ENCODE assay signal across 36 cellular contexts in the genomic region with DNA sequence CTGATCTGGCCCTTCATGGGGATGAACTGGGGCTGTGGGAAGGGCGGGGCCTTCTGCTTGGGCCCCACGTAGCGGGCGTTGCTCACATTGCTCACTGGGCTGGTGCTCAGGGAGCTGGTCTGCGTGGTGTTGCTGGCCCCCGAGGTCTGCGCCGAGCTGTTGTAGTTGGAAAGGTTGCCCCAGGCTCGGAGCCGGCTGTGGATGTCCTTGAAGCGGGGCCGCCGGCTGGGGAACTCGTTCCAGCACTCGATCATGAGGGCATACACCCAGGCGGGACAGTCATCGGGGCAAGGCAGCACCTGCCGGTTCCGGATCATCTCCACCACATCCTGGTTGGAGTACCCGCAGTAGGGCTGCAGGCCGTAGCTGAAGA.
"Had no signal": no experiment of that assay in that cellular context is flagged by ENCODE, and none has a peak within 500 bp of the region (broad histone marks: within the 10 kb centered on the region; RNA-seq: fewer than 3 reads in every experiment).

No MANE protein-coding gene starts in this region.

- H3K27ac ChIP-seq: adrenal gland, ascending aorta, cardiac muscle cell, VCaP had no signal

- H3K4me3 Mint-ChIP-seq: activated B cell treated with CpG ODN at 0.5 μM for 24 hours; activated CD4-positive, alpha-beta memory T cell treated with anti-CD3 and anti-CD28 coated beads for 36 hours; activated CD4-positive, alpha-beta T cell treated with anti-CD3 and anti-CD28 coated beads, Interleukin-2, amount 10 ng/mL, durations not matched to agents 24 days and 14 days; activated CD8-positive, alpha-beta memory T cell treated with anti-CD3 and anti-CD28 coated beads, Interleukin-2, amount 10 ng/mL, durations not matched to agents 7 days and 5 days; activated CD8-positive, alpha-beta T cell treated with anti-CD3 and anti-CD28 coated beads for 36 hours; activated naive CD4-positive, alpha-beta T cell treated with anti-CD3 and anti-CD28 coated beads for 36 hours; activated naive CD8-positive, alpha-beta T cell treated with anti-CD3 and anti-CD28 coated beads for 36 hours; activated T-cell treated with anti-CD3 and anti-CD28 coated beads, Interleukin-2, amount 50 U/mL, for 4 hours; activated T-cell treated with anti-CD3 and anti-CD28 coated beads, Interleukin-2, amount 50 U/mL, for 72 hours; activated T-helper 1 cell treated with anti-CD3 and anti-CD28 coated beads, Interleukin-12 subunit alpha, Interleukin-12 subunit beta, Interleukin-2, Interleukin-4 antibody, amounts not matched to agents 30 ng/mL and 10 ng/mL and 1 ng/mL, durations not matched to agents 14 hours and 24 hours and 36 hours; activated T-helper 17 cell treated with anti-CD3 and anti-CD28 coated beads, Interleukin-2, amount 50 U/mL, for 72 hours; brain; central memory CD8-positive, alpha-beta T cell; T-helper 1 cell treated with Interleukin-12 subunit alpha and Interleukin-12 subunit beta and Interleukin-4 antibody, amounts not matched to agents 30 μg/mL and 1 μg/mL, for 36 hours; T-helper 2 cell treated with Interferon-gamma antibody and Interleukin-4, amounts not matched to agents 5 μg/mL and 100 μg/mL, for 36 hours had no signal

- H3K4me3 ChIP-seq: adrenal gland, ascending aorta, cardiac muscle cell had no signal

- ATAC-seq: activated CD8-positive, alpha-beta memory T cell treated with anti-CD3 and anti-CD28 coated beads, Interleukin-2, amount 10 ng/mL, durations not matched to agents 7 days and 5 days; activated CD8-positive, alpha-beta T cell treated with anti-CD3 and anti-CD28 coated beads for 36 hours; activated naive CD4-positive, alpha-beta T cell treated with anti-CD3 and anti-CD28 coated beads, Interleukin-2, amount 50 U/mL, for 72 hours; activated T-cell treated with anti-CD3 and anti-CD28 coated beads, Interleukin-2, amount 50 U/mL, for 4 hours; activated T-cell treated with anti-CD3 and anti-CD28 coated beads, Interleukin-2, amount 50 U/mL, for 72 hours; activated T-helper 17 cell treated with anti-CD3 and anti-CD28 coated beads, Interleukin-2, amount 50 U/mL, for 72 hours had no signal

- H3K4me1 ChIP-seq: adrenal gland, ascending aorta had no signal

- H3K4me1 Mint-ChIP-seq: activated CD4-positive, alpha-beta T cell treated with anti-CD3 and anti-CD28 coated beads, Interleukin-2, amount 10 ng/mL, durations not matched to agents 24 days and 14 days; central memory CD8-positive, alpha-beta T cell had no signal

- DNase-seq: activated B cell treated with CpG ODN at 0.5 μM for 24 hours; activated CD4-positive, alpha-beta memory T cell treated with anti-CD3 and anti-CD28 coated beads for 36 hours; activated CD4-positive, alpha-beta T cell treated with anti-CD3 and anti-CD28 coated beads for 4 hours; activated CD4-positive, alpha-beta T cell treated with anti-CD3 and anti-CD28 coated beads, Interleukin-2, amount 10 ng/mL, durations not matched to agents 24 days and 14 days; activated CD4-positive, alpha-beta T cell treated with anti-CD3 and anti-CD28 coated beads, Interleukin-2, amount 50 U/mL, for 1 hour; activated CD4-positive, alpha-beta T cell treated with anti-CD3 and anti-CD28 coated beads, Interleukin-2, amount 50 U/mL, for 4 hours; activated CD4-positive, CD25-positive, alpha-beta regulatory T cell treated with anti-CD3 and anti-CD28 coated beads, Interleukin-2, amount 50 U/mL, for 72 hours; activated CD8-positive, alpha-beta memory T cell treated with anti-CD3 and anti-CD28 coated beads, Interleukin-2, amount 10 ng/mL, durations not matched to agents 7 days and 5 days; activated CD8-positive, alpha-beta T cell treated with anti-CD3 and anti-CD28 coated beads for 36 hours; activated effector memory CD4-positive, alpha-beta T cell treated with anti-CD3 and anti-CD28 coated beads, Interleukin-2, amount 50 U/mL, for 16 hours; activated gamma-delta T cell treated with Interleukin-2 at 50 U/mL for 16 hours; activated naive CD4-positive, alpha-beta T cell; activated naive CD4-positive, alpha-beta T cell treated with anti-CD3 and anti-CD28 coated beads for 36 hours; activated naive CD4-positive, alpha-beta T cell treated with anti-CD3 and anti-CD28 coated beads, Interleukin-2, amount 50 U/mL, for 16 hours; activated naive CD8-positive, alpha-beta T cell treated with anti-CD3 and anti-CD28 coated beads for 36 hours; activated T-cell treated with anti-CD3 and anti-CD28 coated beads for 4 hours; activated T-cell treated with anti-CD3 and anti-CD28 coated beads, Interleukin-2, amount 50 U/mL, for 1 hour; activated T-cell treated with anti-CD3 and anti-CD28 coated beads, Interleukin-2, amount 50 U/mL, for 4 hours; activated T-cell treated with anti-CD3 and anti-CD28 coated beads, Interleukin-2, amount 50 U/mL, for 72 hours; amniotic stem cell; caudate nucleus; cerebellar nuclear complex; T-helper 1 cell; T-helper 2 cell; T-helper 9 cell had no signal

- H3K9me3 Mint-ChIP-seq: activated B cell treated with CpG ODN at 0.5 μM for 24 hours; activated CD4-positive, alpha-beta memory T cell treated with anti-CD3 and anti-CD28 coated beads for 36 hours; activated CD4-positive, alpha-beta T cell treated with anti-CD3 and anti-CD28 coated beads, Interleukin-2, amount 10 ng/mL, durations not matched to agents 24 days and 14 days; activated CD8-positive, alpha-beta T cell treated with anti-CD3 and anti-CD28 coated beads for 36 hours; activated naive CD4-positive, alpha-beta T cell treated with anti-CD3 and anti-CD28 coated beads for 36 hours; activated naive CD4-positive, alpha-beta T cell treated with anti-CD3 and anti-CD28 coated beads, Interleukin-2, amount 50 U/mL, for 72 hours; activated naive CD8-positive, alpha-beta T cell treated with anti-CD3 and anti-CD28 coated beads for 36 hours; activated T-cell treated with anti-CD3 and anti-CD28 coated beads, Interleukin-2, amount 50 U/mL, for 4 hours; activated T-cell treated with anti-CD3 and anti-CD28 coated beads, Interleukin-2, amount 50 U/mL, for 72 hours; activated T-helper 1 cell treated with anti-CD3 and anti-CD28 coated beads, Interleukin-12 subunit alpha, Interleukin-12 subunit beta, Interleukin-2, Interleukin-4 antibody, amounts not matched to agents 30 ng/mL and 10 ng/mL and 1 ng/mL, durations not matched to agents 14 hours and 24 hours and 36 hours; activated T-helper 17 cell treated with anti-CD3 and anti-CD28 coated beads, Interleukin-2, amount 50 U/mL, for 72 hours; brain; central memory CD8-positive, alpha-beta T cell; T-helper 1 cell treated with Interleukin-12 subunit alpha and Interleukin-12 subunit beta and Interleukin-4 antibody, amounts not matched to agents 30 μg/mL and 1 μg/mL, for 36 hours; T-helper 2 cell treated with Interferon-gamma antibody and Interleukin-4, amounts not matched to agents 5 μg/mL and 100 μg/mL, for 36 hours had no signal

- H3K9me3 ChIP-seq: adrenal gland, ascending aorta had no signal

- H3K27me3 Mint-ChIP-seq: activated B cell treated with CpG ODN at 0.5 μM for 24 hours had no signal

- H3K27me3 ChIP-seq: adrenal gland, ascending aorta, cardiac muscle cell had no signal

- H3K27ac Mint-ChIP-seq: activated B cell treated with CpG ODN at 0.5 μM for 24 hours; activated CD4-positive, alpha-beta memory T cell treated with anti-CD3 and anti-CD28 coated beads for 36 hours; activated CD4-positive, alpha-beta T cell treated with anti-CD3 and anti-CD28 coated beads, Interleukin-2, amount 10 ng/mL, durations not matched to agents 24 days and 14 days; activated CD8-positive, alpha-beta memory T cell treated with anti-CD3 and anti-CD28 coated beads, Interleukin-2, amount 10 ng/mL, durations not matched to agents 7 days and 5 days; activated CD8-positive, alpha-beta T cell treated with anti-CD3 and anti-CD28 coated beads for 36 hours; activated naive CD4-positive, alpha-beta T cell treated with anti-CD3 and anti-CD28 coated beads for 36 hours; activated naive CD4-positive, alpha-beta T cell treated with anti-CD3 and anti-CD28 coated beads, Interleukin-2, amount 50 U/mL, for 72 hours; activated naive CD8-positive, alpha-beta T cell treated with anti-CD3 and anti-CD28 coated beads for 36 hours; activated T-cell treated with anti-CD3 and anti-CD28 coated beads, Interleukin-2, amount 50 U/mL, for 72 hours; activated T-helper 1 cell treated with anti-CD3 and anti-CD28 coated beads, Interleukin-12 subunit alpha, Interleukin-12 subunit beta, Interleukin-2, Interleukin-4 antibody, amounts not matched to agents 30 ng/mL and 10 ng/mL and 1 ng/mL, durations not matched to agents 14 hours and 24 hours and 36 hours; activated T-helper 17 cell treated with anti-CD3 and anti-CD28 coated beads, Interleukin-2, amount 50 U/mL, for 72 hours; brain; T-helper 1 cell treated with Interleukin-12 subunit alpha and Interleukin-12 subunit beta and Interleukin-4 antibody, amounts not matched to agents 30 μg/mL and 1 μg/mL, for 36 hours; T-helper 2 cell treated with Interferon-gamma antibody and Interleukin-4, amounts not matched to agents 5 μg/mL and 100 μg/mL, for 36 hours had no signal

- H3K36me3 ChIP-seq: ascending aorta had no signal

- H3K36me3 Mint-ChIP-seq: activated CD4-positive, alpha-beta memory T cell treated with anti-CD3 and anti-CD28 coated beads for 36 hours; activated CD8-positive, alpha-beta memory T cell treated with anti-CD3 and anti-CD28 coated beads, Interleukin-2, amount 10 ng/mL, durations not matched to agents 7 days and 5 days; activated naive CD4-positive, alpha-beta T cell treated with anti-CD3 and anti-CD28 coated beads, Interleukin-2, amount 50 U/mL, for 72 hours; activated naive CD8-positive, alpha-beta T cell treated with anti-CD3 and anti-CD28 coated beads for 36 hours; brain had no signal
